1 cellular context compared by ENCODE assay signal in the genomic region with DNA sequence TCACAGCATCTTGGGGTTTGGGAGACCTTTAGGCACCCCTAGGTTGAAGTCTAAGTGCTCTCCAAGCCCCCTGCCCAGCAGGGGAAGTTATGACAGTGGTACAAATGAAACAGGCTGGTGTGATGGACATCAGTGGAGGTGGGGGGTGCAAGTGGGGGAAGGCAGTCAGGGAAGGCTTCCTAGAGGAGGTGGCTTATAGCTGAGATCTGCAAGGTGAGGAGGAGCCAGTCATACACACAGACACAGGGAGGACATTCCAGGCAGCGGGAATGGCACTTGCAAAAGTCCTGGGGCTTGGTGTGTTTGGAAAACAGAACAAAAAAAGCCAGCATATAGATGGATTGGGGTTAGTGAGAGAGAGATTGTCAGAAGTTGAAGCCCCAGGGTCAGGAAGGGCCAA.
TF ChIP-seq lines count a peak whose summit lies in the region.

No MANE protein-coding gene starts in this region.

TF ChIP-seq in A549, 52 proteins besides CTCF, POLR2A, EP300 and RAD21:
- TF ChIP-seq ZFP36 (IDR thresholded peaks at IDR 0.05; ENCODE audit: borderline replicate concordance, partially characterized antibody): peak; percentile 44
- TF ChIP-seq POLR2AphosphoS2 (conservative IDR thresholded peaks at IDR 0.05; ENCODE audit: low read length): no peak
